In the genomic region with DNA sequence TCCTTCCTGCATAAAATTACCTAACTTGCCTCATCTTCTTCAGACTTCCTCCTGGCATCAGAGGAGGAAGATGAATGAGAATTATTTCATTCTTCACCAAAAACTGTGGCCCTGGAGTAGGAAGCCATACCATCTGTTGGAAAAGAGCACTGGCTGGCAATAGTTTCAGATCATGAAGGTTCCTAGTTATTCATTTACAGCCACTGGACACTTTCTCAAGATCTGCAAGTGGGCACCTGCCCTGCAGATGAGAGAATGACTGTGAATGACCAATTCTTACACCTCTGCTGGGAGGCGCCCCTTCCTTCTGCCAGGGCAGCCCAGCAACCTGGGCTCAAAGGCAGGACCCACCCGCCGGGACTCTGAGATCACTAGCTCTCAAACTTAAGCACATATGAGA, we compare ENCODE assay signal across 26 cellular contexts. TPM values are rescaled to one million over a fixed set of nuclear protein-coding genes. Genes with fewer than 3 reads are reported as not detected.
A peak's percentile ranks its signal among the peaks of the same experiment; 100 is the strongest.
DNase-seq lines count a peak whose midpoint lies in the region; ATAC-seq, FAIRE-seq and TF ChIP-seq lines count a peak whose summit lies in the region.
"Had no signal": no experiment of that assay in that cellular context is flagged by ENCODE, and none has a peak within 500 bp of the region (broad histone marks: within the 10 kb centered on the region; RNA-seq: fewer than 3 reads in every experiment).

No MANE protein-coding gene starts in this region.

- no peak for TF ChIP-seq RAD21 in HepG2 (CRISPR knock-in tag; IDR thresholded peaks at IDR 0.05)

- H3K4me3 ChIP-seq in right lobe of liver (no peak overlapping the region), HepG2 (replicated peaks in 1 of 3; ENCODE audit: insufficient read depth in 1 of 3, low read depth in 2 of 3, low read length in 3 of 3) (no peak overlapping the region), body of pancreas (no peak overlapping the region), GM23338 (no peak overlapping the region)

- BruUV-seq in HepG2 (replicated peaks; lab: Mats Ljungman, UMichigan) = no TSS peak

- peaks cover 14% of the 10 kb centered on the region for H3K27me3 Mint-ChIP-seq in GM23338 (ENCODE audit: insufficient read depth, low read depth, poor library complexity)

- in situ Hi-C loops in HepG2 (cut with HindIII; ENCODE audit: extremely low pct_ligation_motif_present, low pct_unique_long_range_greater_than_20kb) = no loop called here

- TF ChIP-seq EP300 in HepG2 (IDR thresholded peaks at IDR 0.05; ENCODE audit: low read depth in 2 of 2, low read length in 2 of 2) (no peak), HepG2 (CRISPR knock-in tag; IDR thresholded peaks at IDR 0.05; ENCODE audit: borderline replicate concordance) (no peak)

- H3K4me1 Mint-ChIP-seq in GM23338 = peaks cover 3% of the 10 kb centered on the region; the same call in 2 of the 3 replicates
- H3K4me1 Mint-ChIP-seq: CD4-positive, CD25-positive, alpha-beta regulatory T cell had no signal

- H4K20me1 ChIP-seq in HepG2 (ENCODE audit: insufficient read depth, low read length) (no peaks in the 10 kb centered on the region), GM23338 (replicated peaks; ENCODE audit: insufficient read depth) (no peaks in the 10 kb centered on the region)

- ATAC-seq in right lobe of liver (peak; percentile 13 to 74 (median 50)), HepG2 (no peak), body of pancreas (peak; percentile 59), left lobe of liver (peak; percentile 68), GM23338 (no peak)
- ATAC-seq: CD8-positive, alpha-beta T cell had no signal

- TF ChIP-seq CTCF in right lobe of liver (IDR thresholded peaks at IDR 0.05) (no peak), HepG2 (CRISPR knock-in tag; IDR thresholded peaks at IDR 0.05) (no peak), body of pancreas (IDR thresholded peaks at IDR 0.05) (no peak), GM23338 (conservative IDR thresholded peaks at IDR 0.05; ENCODE audit: low read depth in 2 of 2) (no peak)

- DNase-seq in right lobe of liver (no peak), HepG2 (ENCODE audit: low spot score) (no peak), body of pancreas (peak in 2 of 4 donors; percentile 13 to 36), left lobe of liver (ENCODE audit: low spot score) (no peak), renal cortical epithelial cell (ENCODE audit: low read depth) (peak; percentile 28), GM23338 (ENCODE audit: low spot score) (no peak), T-helper 1 cell (no peak), NCI-H446 (lab: John Stamatoyannopoulos, UW) (no peak)
- DNase-seq: AML-193; BE2C; Caco-2; CD4-positive, CD25-positive, alpha-beta regulatory T cell; CD8-positive, alpha-beta T cell; DMS153; DMS79 treated with DMSO at 0.1 percent for 48 hours; GF-D8; H7; HCEC 1CT had no signal

- no peaks in the 10 kb centered on the region for H3K9me3 Mint-ChIP-seq in GM23338
- H3K9me3 Mint-ChIP-seq: CD4-positive, CD25-positive, alpha-beta regulatory T cell; CD8-positive, alpha-beta T cell had no signal

- H3K4me2 ChIP-seq in HepG2 (ENCODE audit: low read depth, low read length) (no peak overlapping the region), GM23338 (no peak overlapping the region)

- CTCF ChIA-PET in HepG2 (lab: Yijun Ruan, JAX; ENCODE audit: low intra/inter-chr PET ratio, low total read pairs) = no interaction called here

- no peaks in the 10 kb centered on the region for H3K36me3 ChIP-seq in right lobe of liver
- H3K36me3 ChIP-seq in HepG2 (replicated peaks in 1 of 2; ENCODE audit: control insufficient read depth in 1 of 2, insufficient read depth in 2 of 2, low read length in 2 of 2) = no peaks in the 10 kb centered on the region
- no peaks in the 10 kb centered on the region for H3K36me3 ChIP-seq in body of pancreas (replicated peaks in 1 of 2; ENCODE audit: insufficient read depth in 1 of 2, low read depth in 2 of 2)
- no peaks in the 10 kb centered on the region for H3K36me3 ChIP-seq in GM23338 (ENCODE audit: insufficient read depth)
- H3K36me3 ChIP-seq: BE2C had no signal

- intact Hi-C loops in right lobe of liver (cut with DNase I) = no loop called here
- intact Hi-C loops in HepG2 (cut with micrococcal nuclease; ENCODE audit: unreplicated experiment) = no loop called here
- intact Hi-C loops in body of pancreas (cut with DNase I) = no loop called here

- H2AFZ ChIP-seq in HepG2 (ENCODE audit: low read length) = no peak overlapping the region
- H2AFZ ChIP-seq in GM23338 = no peak overlapping the region

- H3K9me3 ChIP-seq in right lobe of liver = no peaks in the 10 kb centered on the region
- H3K9me3 ChIP-seq in HepG2 (ENCODE audit: low read length) = no peaks in the 10 kb centered on the region
- no peaks in the 10 kb centered on the region for H3K9me3 ChIP-seq in body of pancreas
- H3K9me3 ChIP-seq: BE2C, Caco-2 had no signal

- POLR2A ChIA-PET in HepG2 (lab: Yijun Ruan, JAX) = no interaction called here

- no peaks in the 10 kb centered on the region for H3K36me3 Mint-ChIP-seq in GM23338 (ENCODE audit: low read depth)
- H3K36me3 Mint-ChIP-seq: CD4-positive, CD25-positive, alpha-beta regulatory T cell; CD8-positive, alpha-beta T cell had no signal

- no peaks in the 10 kb centered on the region for H3K9me2 ChIP-seq in GM23338 (ENCODE audit: insufficient read depth)

- no peak for FAIRE-seq in HepG2 (lab: Jason Lieb, UNC)
- FAIRE-seq: A204.1, GM12891, GM18507, H1 had no signal

- H3K9ac ChIP-seq in HepG2 (ENCODE audit: insufficient read depth, low read depth, low read length) = no peak overlapping the region

- no peak overlapping the region for H3K27ac ChIP-seq in right lobe of liver
- no peak overlapping the region for H3K27ac ChIP-seq in HepG2 (ENCODE audit: extremely low read length, insufficient read depth, low read length)
- H3K27ac ChIP-seq in body of pancreas = no peak overlapping the region
- H3K27ac ChIP-seq in GM23338 (ENCODE audit: low read depth) = no peak overlapping the region
- H3K27ac ChIP-seq: 22Rv1, C4-2B had no signal

- no peak overlapping the region for H3K27ac Mint-ChIP-seq in GM23338
- H3K27ac Mint-ChIP-seq: CD4-positive, CD25-positive, alpha-beta regulatory T cell; CD8-positive, alpha-beta T cell had no signal

- no peaks in the 10 kb centered on the region for H3F3A ChIP-seq in GM23338 (replicated peaks; ENCODE audit: low read depth)

- no peaks in the 10 kb centered on the region for H3K79me2 ChIP-seq in HepG2 (ENCODE audit: insufficient read depth, low read length)
- H3K79me2 ChIP-seq in GM23338 (replicated peaks; ENCODE audit: insufficient read depth) = no peaks in the 10 kb centered on the region

- TF ChIP-seq POLR2A in right lobe of liver (IDR thresholded peaks at IDR 0.05) (no peak), HepG2 (IDR thresholded peaks at IDR 0.05; ENCODE audit: insufficient read depth in 1 of 2, low read depth in 2 of 2, low read length in 2 of 2) (no peak), body of pancreas (IDR thresholded peaks at IDR 0.05) (no peak)

- H3K27me3 ChIP-seq in right lobe of liver (no peaks in the 10 kb centered on the region), HepG2 (ENCODE audit: control insufficient read depth in 1 of 2, insufficient read depth in 2 of 2, low read length in 2 of 2) (peaks cover 5 to 59% of the 10 kb centered on the region in 2 experiments), body of pancreas (no peaks in the 10 kb centered on the region), GM23338 (ENCODE audit: insufficient read depth) (no peaks in the 10 kb centered on the region)

- H3K4me1 ChIP-seq in right lobe of liver (peaks cover 0 to 11% (median 0%) of the 10 kb centered on the region in 4 donors), HepG2 (ENCODE audit: insufficient read depth, low read length) (no peaks in the 10 kb centered on the region), body of pancreas (peaks cover 10% of the 10 kb centered on the region), GM23338 (ENCODE audit: insufficient read depth) (no peaks in the 10 kb centered on the region)
- H3K4me1 ChIP-seq: BE2C, Caco-2 had no signal

- WGBS in right lobe of liver (ENCODE audit: insufficient coverage, low coverage, low lambda C conversion rate, missing lambda C conversion rate) = 80% methylated on average over 1 of the region's 3 CpGs
- 8% methylated on average over 3 of the region's 3 CpGs for WGBS in HepG2 (ENCODE audit: low lambda C conversion rate)
- 22 to 42% methylated on average over 3 of the region's 3 CpGs for WGBS in body of pancreas, 2 donors

- H3K4me3 Mint-ChIP-seq in GM23338 = no peak overlapping the region
- H3K4me3 Mint-ChIP-seq: CD4-positive, CD25-positive, alpha-beta regulatory T cell; CD8-positive, alpha-beta T cell had no signal

RNA-seq across cellular contexts. Expression of a gene that starts 13.0 kb away (rescaled TPM):
- total RNA-seq in right lobe of liver = under 1 TPM in 3 of 6 experiments, not detected in 3; 0.06 to 0.37 (median 0.20) TPM
- total RNA-seq in HepG2 (2016; rRNA removed; fragmentation: Illumina TruSeq; extraction: Trizol) = not detected in 2 replicates
- total RNA-seq in HepG2 (2016; cell fraction: cytosol; rRNA removed; fragmentation: Illumina TruSeq; extraction: Trizol; ENCODE audit: low read depth) = not detected in 2 replicates
- 0.09 TPM in 1 of 2 replicates, not detected in the other for total RNA-seq in HepG2 (2016; cell fraction: insoluble cytoplasmic fraction; rRNA removed; fragmentation: Illumina TruSeq; extraction: Trizol)
- total RNA-seq in HepG2 (2016; cell fraction: membrane; rRNA removed; fragmentation: Illumina TruSeq; extraction: Trizol) = not detected in 2 replicates
- total RNA-seq in HepG2 (2016; cell fraction: nucleus; rRNA removed; fragmentation: Illumina TruSeq; extraction: Trizol) = not detected in 2 replicates
- polyA plus RNA-seq in HepG2 (2011; rRNA removed) = 1.1 and 1.8 TPM in 2 replicates
- polyA plus RNA-seq in HepG2 (2011; cell fraction: cytosol; rRNA removed) = 1.2 and 1.3 TPM in 2 replicates
- 0.43 and 0.53 TPM in 2 replicates for polyA plus RNA-seq in HepG2 (2011; cell fraction: nucleus; rRNA removed)
- polyA plus RNA-seq in HepG2 (2012) = 0.19 and 0.39 TPM in 2 replicates
- not detected in 2 replicates for polyA plus RNA-seq in HepG2 (2016; cell fraction: cytosol; fragmentation: Illumina TruSeq; extraction: Trizol; ENCODE audit: low read depth)
- polyA plus RNA-seq in HepG2 (2016; cell fraction: insoluble cytoplasmic fraction; fragmentation: Illumina TruSeq; extraction: Trizol; ENCODE audit: low read depth) = not detected in 2 replicates
- not detected in 2 replicates for polyA plus RNA-seq in HepG2 (2016; cell fraction: membrane; fragmentation: Illumina TruSeq; extraction: Trizol; ENCODE audit: low read depth)
- polyA plus RNA-seq in HepG2 (2016; cell fraction: nucleus; fragmentation: Illumina TruSeq; extraction: Trizol; ENCODE audit: insufficient read depth, low read depth) = not detected in 2 replicates
- polyA minus RNA-seq in HepG2 (2011; rRNA and poly(A)+ RNA removed; ENCODE audit: low replicate concordance) = 2.7 TPM in 1 of 2 replicates, not detected in the other
- 0.40 and 1.9 TPM in 2 replicates for polyA minus RNA-seq in HepG2 (2011; cell fraction: cytosol; rRNA and poly(A)+ RNA removed)
- polyA minus RNA-seq in HepG2 (2011; cell fraction: nucleus; rRNA and poly(A)+ RNA removed) = 0.52 and 0.75 TPM in 2 replicates
- not detected for total RNA-seq in body of pancreas
- not detected for total RNA-seq in left lobe of liver
- not detected in 2 replicates for total RNA-seq in renal cortical epithelial cell
- total RNA-seq in GM23338 (2014; rRNA removed; shearing (Covaris generic)) = 0.07 TPM in 1 of 2 replicates, not detected in the other
- polyA plus RNA-seq in GM23338 (2016; fragmentation: Nextera tagmentation; extraction: Ambion mirVana) = not detected in 2 replicates
- total RNA-seq: Caco-2; CD4-positive, CD25-positive, alpha-beta regulatory T cell; CD8-positive, alpha-beta T cell; Daoy; G401; H1; H7 had no signal
- polyA plus RNA-seq: CD4-positive, CD25-positive, alpha-beta regulatory T cell had no signal

RNA-seq across cellular contexts. Expression of a gene that starts 52.1 kb away (rescaled TPM):
- total RNA-seq in right lobe of liver (100 to 1,000 TPM; 178 to 367 (median 230) TPM), HepG2 (2016; rRNA removed; fragmentation: Illumina TruSeq; extraction: Trizol) (80.8 and 113 TPM in 2 replicates), body of pancreas (100 to 1,000 TPM in 1 of 2 donors, 10 to 100 TPM in 1; 83.0 to 145 TPM), left lobe of liver (243 TPM), renal cortical epithelial cell (467 and 835 TPM in 2 replicates)
- total RNA-seq in HepG2 (2016; cell fraction: cytosol; rRNA removed; fragmentation: Illumina TruSeq; extraction: Trizol; ENCODE audit: low read depth) = 12.2 and 13.4 TPM in 2 replicates
- 85.5 and 98.8 TPM in 2 replicates for total RNA-seq in HepG2 (2016; cell fraction: insoluble cytoplasmic fraction; rRNA removed; fragmentation: Illumina TruSeq; extraction: Trizol)
- total RNA-seq in HepG2 (2016; cell fraction: membrane; rRNA removed; fragmentation: Illumina TruSeq; extraction: Trizol) = 37.4 and 39.0 TPM in 2 replicates
- 61.8 and 61.9 TPM in 2 replicates for total RNA-seq in HepG2 (2016; cell fraction: nucleus; rRNA removed; fragmentation: Illumina TruSeq; extraction: Trizol)
- polyA plus RNA-seq in HepG2 (2011; rRNA removed) (64.7 and 76.8 TPM in 2 replicates), GM23338 (2016; fragmentation: Nextera tagmentation; extraction: Ambion mirVana) (116 and 117 TPM in 2 replicates)
- 52.3 and 57.1 TPM in 2 replicates for polyA plus RNA-seq in HepG2 (2011; cell fraction: cytosol; rRNA removed)
- polyA plus RNA-seq in HepG2 (2011; cell fraction: nucleus; rRNA removed) = 127 and 143 TPM in 2 replicates
- polyA plus RNA-seq in HepG2 (2012) = 75.2 and 103 TPM in 2 replicates
- 13.8 and 14.5 TPM in 2 replicates for polyA plus RNA-seq in HepG2 (2016; cell fraction: cytosol; fragmentation: Illumina TruSeq; extraction: Trizol; ENCODE audit: low read depth)
- polyA plus RNA-seq in HepG2 (2016; cell fraction: insoluble cytoplasmic fraction; fragmentation: Illumina TruSeq; extraction: Trizol; ENCODE audit: low read depth) = 114 and 122 TPM in 2 replicates
- polyA plus RNA-seq in HepG2 (2016; cell fraction: membrane; fragmentation: Illumina TruSeq; extraction: Trizol; ENCODE audit: low read depth) = 27.7 and 28.4 TPM in 2 replicates
- 129 and 136 TPM in 2 replicates for polyA plus RNA-seq in HepG2 (2016; cell fraction: nucleus; fragmentation: Illumina TruSeq; extraction: Trizol; ENCODE audit: insufficient read depth, low read depth)
- polyA minus RNA-seq in HepG2 (2011; rRNA and poly(A)+ RNA removed; ENCODE audit: low replicate concordance) = 70.0 and 79.1 TPM in 2 replicates
- 45.9 and 46.8 TPM in 2 replicates for polyA minus RNA-seq in HepG2 (2011; cell fraction: cytosol; rRNA and poly(A)+ RNA removed)
- 76.7 and 91.4 TPM in 2 replicates for polyA minus RNA-seq in HepG2 (2011; cell fraction: nucleus; rRNA and poly(A)+ RNA removed)
- 172 and 175 TPM in 2 replicates for total RNA-seq in GM23338 (2014; rRNA removed; shearing (Covaris generic))

Comparison
In these comparisons a context has a peak if more than half of its experiments do, and no peak if none do; other contexts are left out.
1. ATAC-seq: peak in right lobe of liver (4 of 4), body of pancreas (single experiment) and left lobe of liver (single experiment); none in HepG2 (single experiment) and GM23338 (single experiment).